9 cellular contexts compared by ENCODE assay signal in the genomic region with DNA sequence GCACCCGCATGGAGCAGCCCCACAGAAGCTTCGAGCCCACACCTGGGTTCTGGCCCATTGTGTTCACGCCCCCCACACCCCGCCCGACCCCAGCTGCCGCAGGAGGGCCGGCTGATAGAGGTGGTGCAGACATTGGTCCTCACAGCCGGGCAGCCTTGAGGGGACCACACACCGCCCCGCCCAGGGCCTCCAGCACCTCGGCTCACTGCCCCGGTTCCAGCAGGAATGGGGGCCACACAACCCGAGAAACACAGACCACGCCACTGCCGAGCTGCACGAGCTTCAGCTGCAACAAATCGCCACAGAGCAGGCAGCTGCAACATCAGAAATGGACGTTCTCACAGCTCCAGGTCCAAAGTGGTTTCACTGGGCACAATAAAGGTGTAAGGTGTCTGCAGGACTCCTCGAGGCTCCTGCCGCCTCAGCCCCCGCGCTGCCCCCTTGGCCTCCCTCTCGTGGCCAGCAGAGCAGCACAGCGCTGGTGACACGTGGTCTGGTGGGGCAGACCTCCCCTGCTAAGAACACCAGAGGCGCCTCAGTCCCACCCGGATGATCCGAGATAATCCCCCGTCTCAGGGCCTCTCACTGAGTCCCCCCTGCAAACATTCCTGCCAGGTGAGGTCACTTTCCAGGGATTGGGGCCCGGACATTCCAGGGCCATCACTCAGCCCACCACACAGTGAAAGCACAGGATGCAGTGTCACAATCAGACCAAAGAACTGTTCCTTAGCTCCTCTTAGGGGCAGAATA.
A peak's percentile ranks its signal among the peaks of the same experiment; 100 is the strongest.
DNase-seq lines count a peak whose midpoint lies in the region; ATAC-seq, FAIRE-seq and TF ChIP-seq lines count a peak whose summit lies in the region.
"Had no signal": no experiment of that assay in that cellular context is flagged by ENCODE, and none has a peak within 500 bp of the region (broad histone marks: within the 10 kb centered on the region; RNA-seq: fewer than 3 reads in every experiment).

No MANE protein-coding gene starts in this region.

- no peak overlapping the region for H3K4me3 ChIP-seq in right cardiac atrium (ENCODE audit: low read length)
- H3K4me3 ChIP-seq in spleen = no peak overlapping the region

- peaks cover 3% of the 10 kb centered on the region for H3K4me1 ChIP-seq in right cardiac atrium (ENCODE audit: control insufficient read depth, insufficient read depth, low read length)
- H3K4me1 ChIP-seq in spleen = peaks cover 0 to 6% (median 1%) of the 10 kb centered on the region in 6 donors

- intact Hi-C loops in right cardiac atrium (cut with DNase I) = loop anchor here in 2 of 4 donors (10.0 kb wide), 2 partner anchors 47 to 57 kb away; no protein-coding TSS in a partner anchor
- intact Hi-C loops in spleen (cut with DNase I; ENCODE audit: low total_unique reads) = no loop called here

- CTCF ChIA-PET in WTC11 (lab: Charles Lee) = interaction anchor here (0.7 to 2.5 kb wide), 22 partner anchors 10 to 236 kb away, joined by 3 to 34 read pairs (median 4); partner anchors contain the start of gene ADARB1

- no peak overlapping the region for H3K27ac Mint-ChIP-seq in WTC11

- no peaks in the 10 kb centered on the region for H3K36me3 Mint-ChIP-seq in WTC11

- H3K9me3 ChIP-seq in right cardiac atrium (ENCODE audit: control insufficient read depth, low read length) (no peaks in the 10 kb centered on the region), spleen (peaks cover 0 to 3% (median 0%) of the 10 kb centered on the region in 8 donors)

- ATAC-seq in WTC11 = peak; percentile 85
- peak; percentile 17 to 59 for ATAC-seq in right cardiac atrium
- no peak for ATAC-seq in GM21447 (IDR thresholded peaks at IDR 0.05; ENCODE audit: unreplicated experiment)
- no peak for ATAC-seq in GM19023 (IDR thresholded peaks at IDR 0.05; ENCODE audit: unreplicated experiment)

- POLR2A ChIA-PET in WTC11 (lab: Charles Lee) = interaction anchor here (1.3 kb wide), 1 partner anchor 62 kb away, joined by 6 read pairs; the partner anchor contains the start of gene ADARB1

- DNase-seq in H54 (ENCODE audit: insufficient read length, low spot score) (peak; percentile 99), WTC11 (ENCODE audit: low spot score) (peak; percentile 62), right cardiac atrium (peak; percentile 11 to 58 (median 47)), spleen (peak; percentile 70), NCI-H345 (lab: John Stamatoyannopoulos, UW) (no peak), caudate nucleus (lab: John Stamatoyannopoulos, UW) (no peak)
- DNase-seq: NCI-H510A had no signal

- no peak overlapping the region for H3K27ac ChIP-seq in right cardiac atrium (ENCODE audit: low read length)
- no peak overlapping the region for H3K27ac ChIP-seq in spleen
- no peak overlapping the region for H3K27ac ChIP-seq in caudate nucleus (ENCODE audit: low read depth, low read length)

- TF ChIP-seq POLR2A in H54 (IDR thresholded peaks at IDR 0.05; ENCODE audit: low read depth, low read length) (no peak), spleen (IDR thresholded peaks at IDR 0.05) (no peak)

- H3K4me1 Mint-ChIP-seq in WTC11 = peaks cover 19% of the 10 kb centered on the region

- H3K9me3 Mint-ChIP-seq in WTC11 = peaks cover 8% of the 10 kb centered on the region; the same call in 1 of the 2 replicates

- H3K4me3 Mint-ChIP-seq in WTC11 = no peak overlapping the region

- TF ChIP-seq CTCF in WTC11 (IDR thresholded peaks at IDR 0.05) = no peak
- no peak for TF ChIP-seq CTCF in spleen (IDR thresholded peaks at IDR 0.05 in 8 of 11, conservative IDR thresholded peaks at IDR 0.05 in 3 of 11)

- H3K36me3 ChIP-seq in spleen = no peaks in the 10 kb centered on the region

- 56% methylated on average over 30 of the region's 30 CpGs for WGBS in right cardiac atrium
- 65 to 85% (median 73%) methylated on average over 11 to 30 of the region's 30 CpGs for WGBS in spleen, 5 donors

- no peak for FAIRE-seq in H54 (lab: Jason Lieb, UNC)

- H3K27me3 Mint-ChIP-seq in WTC11 (ENCODE audit: low read depth) = peaks cover 24% of the 10 kb centered on the region

- H3K27me3 ChIP-seq in right cardiac atrium (ENCODE audit: control insufficient read depth, insufficient read depth) = no peaks in the 10 kb centered on the region
- H3K27me3 ChIP-seq in spleen (replicated peaks in 1 of 7) = peaks cover 0 to 55% (median 0%) of the 10 kb centered on the region in 7 donors

TF ChIP-seq in WTC11, 78 proteins besides CTCF, POLR2A, EP300 and RAD21 (continues in another document):
- TF ChIP-seq TEAD4 (CRISPR knock-in tag; IDR thresholded peaks at IDR 0.05) (peak; percentile 95), TEAD1 (CRISPR knock-in tag; IDR thresholded peaks at IDR 0.05) (peak; percentile 86; the same call in 1 of the 2 replicates), ZNF532 (CRISPR knock-in tag; IDR thresholded peaks at IDR 0.05; ENCODE audit: borderline replicate concordance) (0 out of 2 replicates have a peak, but pooled peaks have one; percentile 58), JUN (CRISPR knock-in tag; IDR thresholded peaks at IDR 0.05) (peak; percentile 59; the same call in 1 of the 2 replicates), ZNF138 (CRISPR knock-in tag; conservative IDR thresholded peaks at IDR 0.05) (no peak), ZNF423 (CRISPR knock-in tag; IDR thresholded peaks at IDR 0.05) (peak; percentile 9; the same call in 1 of the 2 replicates), GABPB1 (CRISPR knock-in tag; IDR thresholded peaks at IDR 0.05) (peak; percentile 72), ZBTB43 (CRISPR knock-in tag; IDR thresholded peaks at IDR 0.05) (peak; percentile 50; the same call in 1 of the 2 replicates)
- TF ChIP-seq, protein P1, sequence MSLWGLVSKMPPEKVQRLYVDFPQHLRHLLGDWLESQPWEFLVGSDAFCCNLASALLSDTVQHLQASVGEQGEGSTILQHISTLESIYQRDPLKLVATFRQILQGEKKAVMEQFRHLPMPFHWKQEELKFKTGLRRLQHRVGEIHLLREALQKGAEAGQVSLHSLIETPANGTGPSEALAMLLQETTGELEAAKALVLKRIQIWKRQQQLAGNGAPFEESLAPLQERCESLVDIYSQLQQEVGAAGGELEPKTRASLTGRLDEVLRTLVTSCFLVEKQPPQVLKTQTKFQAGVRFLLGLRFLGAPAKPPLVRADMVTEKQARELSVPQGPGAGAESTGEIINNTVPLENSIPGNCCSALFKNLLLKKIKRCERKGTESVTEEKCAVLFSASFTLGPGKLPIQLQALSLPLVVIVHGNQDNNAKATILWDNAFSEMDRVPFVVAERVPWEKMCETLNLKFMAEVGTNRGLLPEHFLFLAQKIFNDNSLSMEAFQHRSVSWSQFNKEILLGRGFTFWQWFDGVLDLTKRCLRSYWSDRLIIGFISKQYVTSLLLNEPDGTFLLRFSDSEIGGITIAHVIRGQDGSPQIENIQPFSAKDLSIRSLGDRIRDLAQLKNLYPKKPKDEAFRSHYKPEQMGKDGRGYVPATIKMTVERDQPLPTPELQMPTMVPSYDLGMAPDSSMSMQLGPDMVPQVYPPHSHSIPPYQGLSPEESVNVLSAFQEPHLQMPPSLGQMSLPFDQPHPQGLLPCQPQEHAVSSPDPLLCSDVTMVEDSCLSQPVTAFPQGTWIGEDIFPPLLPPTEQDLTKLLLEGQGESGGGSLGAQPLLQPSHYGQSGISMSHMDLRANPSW (CRISPR knock-in tag; conservative IDR thresholded peaks at IDR 0.05; ENCODE audit: low read depth) = no peak

Comparison
In these comparisons a context has a peak if more than half of its experiments do, and no peak if none do; other contexts are left out.
1. DNase-seq: peak in H54 (single experiment), WTC11 (single experiment), right cardiac atrium (3 of 3) and spleen (single experiment); none in NCI-H345 (single experiment) and caudate nucleus (0 of 61).
2. ATAC-seq: peak in WTC11 (single experiment) and right cardiac atrium (2 of 2); none in GM21447 (single experiment) and GM19023 (single experiment).